19 cellular contexts compared by ENCODE assay signal in the genomic region with DNA sequence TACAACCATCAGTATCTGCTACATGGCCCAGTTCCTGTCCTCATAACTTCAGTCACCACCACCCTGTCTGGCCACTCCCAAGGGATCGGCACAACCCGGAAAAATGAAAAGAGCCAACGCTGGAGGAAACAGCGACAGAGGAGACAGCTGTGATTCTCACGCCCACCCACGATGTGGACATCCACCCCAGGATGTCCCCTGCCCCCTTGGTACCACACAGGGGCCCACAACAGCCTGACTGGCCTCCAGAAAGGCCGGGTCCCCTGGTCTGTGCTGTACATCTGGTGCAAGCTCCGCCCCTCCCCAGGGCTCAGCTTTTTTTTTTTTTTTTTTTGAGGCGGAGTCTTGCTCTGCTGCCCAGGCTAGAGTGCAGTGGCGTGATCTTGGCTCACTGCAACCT. TPM values are rescaled to one million over a fixed set of nuclear protein-coding genes. Genes with fewer than 3 reads are reported as not detected.
"Had no signal": no experiment of that assay in that cellular context is flagged by ENCODE, and none has a peak within 500 bp of the region (broad histone marks: within the 10 kb centered on the region; RNA-seq: fewer than 3 reads in every experiment).

No MANE protein-coding gene starts in this region.

- H3K27ac ChIP-seq: body of pancreas, prostate gland had no signal

- H3K27me3 Mint-ChIP-seq: activated B cell treated with CpG ODN at 0.5 μM for 24 hours; activated CD4-positive, alpha-beta T cell treated with anti-CD3 and anti-CD28 coated beads, Interleukin-2, amount 10 ng/mL, durations not matched to agents 24 days and 14 days; activated naive CD4-positive, alpha-beta T cell treated with anti-CD3 and anti-CD28 coated beads, Interleukin-2, amount 50 U/mL, for 24 hours; naive thymus-derived CD8-positive, alpha-beta T cell had no signal

- ATAC-seq: body of pancreas; left cardiac atrium; naive thymus-derived CD8-positive, alpha-beta T cell; sciatic nerve had no signal

- H3K9me3 Mint-ChIP-seq: activated B cell treated with CpG ODN at 0.5 μM for 24 hours; activated CD4-positive, alpha-beta T cell treated with anti-CD3 and anti-CD28 coated beads, Interleukin-2, amount 10 ng/mL, durations not matched to agents 24 days and 14 days; activated naive CD4-positive, alpha-beta T cell treated with anti-CD3 and anti-CD28 coated beads, Interleukin-2, amount 50 U/mL, for 24 hours; activated T-helper 2 cell treated with anti-CD3 and anti-CD28 coated beads, Interferon-gamma antibody, Interleukin-2, Interleukin-4, amounts not matched to agents 10 μg/mL and 5 μg/mL and 100 μg/mL, durations not matched to agents 14 hours and 24 hours and 36 hours; naive thymus-derived CD8-positive, alpha-beta T cell; T-helper 1 cell treated with Interleukin-12 subunit alpha and Interleukin-12 subunit beta and Interleukin-4 antibody, amounts not matched to agents 30 μg/mL and 1 μg/mL, for 36 hours had no signal

- H3K9me3 ChIP-seq: body of pancreas, prostate gland had no signal

- H3K27me3 ChIP-seq: body of pancreas had no signal

- H3K4me1 ChIP-seq: prostate gland had no signal

- H3K27ac Mint-ChIP-seq: activated B cell treated with CpG ODN at 0.5 μM for 24 hours; activated CD4-positive, alpha-beta T cell treated with anti-CD3 and anti-CD28 coated beads, Interleukin-2, amount 10 ng/mL, durations not matched to agents 24 days and 14 days; activated naive CD4-positive, alpha-beta T cell treated with anti-CD3 and anti-CD28 coated beads, Interleukin-2, amount 50 U/mL, for 24 hours; activated T-helper 2 cell treated with anti-CD3 and anti-CD28 coated beads, Interferon-gamma antibody, Interleukin-2, Interleukin-4, amounts not matched to agents 10 μg/mL and 5 μg/mL and 100 μg/mL, durations not matched to agents 14 hours and 24 hours and 36 hours; T-helper 1 cell treated with Interleukin-12 subunit alpha and Interleukin-12 subunit beta and Interleukin-4 antibody, amounts not matched to agents 30 μg/mL and 1 μg/mL, for 36 hours had no signal

- H3K4me3 ChIP-seq: body of pancreas, prostate gland had no signal

- H3K36me3 Mint-ChIP-seq: activated naive CD4-positive, alpha-beta T cell treated with anti-CD3 and anti-CD28 coated beads, Interleukin-2, amount 50 U/mL, for 24 hours had no signal

- H3K36me3 ChIP-seq: prostate gland had no signal

- H3K4me1 Mint-ChIP-seq: activated naive CD4-positive, alpha-beta T cell treated with anti-CD3 and anti-CD28 coated beads, Interleukin-2, amount 50 U/mL, for 24 hours had no signal

- DNase-seq: activated B cell treated with CpG ODN at 0.5 μM for 24 hours; activated CD4-positive, alpha-beta T cell treated with anti-CD3 and anti-CD28 coated beads, Interleukin-2, amount 10 ng/mL, durations not matched to agents 24 days and 14 days; activated T-cell treated with anti-CD3 and anti-CD28 coated beads for 4 hours; body of pancreas; central memory CD4-positive, alpha-beta T cell; cortex of kidney; left cardiac atrium; naive thymus-derived CD8-positive, alpha-beta T cell; nucleus accumbens; stimulated activated CD4-positive, alpha-beta T cell treated with anti-CD3 and anti-CD28 coated beads, Interleukin-12 subunit alpha, Interleukin-12 subunit beta, amount 100 ng/mL, for 4 hours; stimulated activated naive CD4-positive, alpha-beta T cell; substantia nigra had no signal

- H3K4me3 Mint-ChIP-seq: activated B cell treated with CpG ODN at 0.5 μM for 24 hours; activated CD4-positive, alpha-beta T cell treated with anti-CD3 and anti-CD28 coated beads, Interleukin-2, amount 10 ng/mL, durations not matched to agents 24 days and 14 days; activated naive CD4-positive, alpha-beta T cell treated with anti-CD3 and anti-CD28 coated beads, Interleukin-2, amount 50 U/mL, for 24 hours; naive thymus-derived CD8-positive, alpha-beta T cell; T-helper 1 cell treated with Interleukin-12 subunit alpha and Interleukin-12 subunit beta and Interleukin-4 antibody, amounts not matched to agents 30 μg/mL and 1 μg/mL, for 36 hours had no signal

RNA-seq across cellular contexts. Expression of a gene that starts 34.6 kb away (rescaled TPM):
- total RNA-seq: activated B cell treated with CpG ODN at 0.5 μM for 24 hours; activated CD4-positive, alpha-beta T cell treated with anti-CD3 and anti-CD28 coated beads, Interleukin-2, amount 10 ng/mL, durations not matched to agents 24 days and 14 days; glomerular endothelial cell; left cardiac atrium; lung microvascular endothelial cell; prostate gland; sciatic nerve had no signal

RNA-seq across cellular contexts. Expression of a gene that starts 44.8 kb away (rescaled TPM):
- total RNA-seq: activated B cell treated with CpG ODN at 0.5 μM for 24 hours; naive thymus-derived CD8-positive, alpha-beta T cell had no signal
